In the genomic region with DNA sequence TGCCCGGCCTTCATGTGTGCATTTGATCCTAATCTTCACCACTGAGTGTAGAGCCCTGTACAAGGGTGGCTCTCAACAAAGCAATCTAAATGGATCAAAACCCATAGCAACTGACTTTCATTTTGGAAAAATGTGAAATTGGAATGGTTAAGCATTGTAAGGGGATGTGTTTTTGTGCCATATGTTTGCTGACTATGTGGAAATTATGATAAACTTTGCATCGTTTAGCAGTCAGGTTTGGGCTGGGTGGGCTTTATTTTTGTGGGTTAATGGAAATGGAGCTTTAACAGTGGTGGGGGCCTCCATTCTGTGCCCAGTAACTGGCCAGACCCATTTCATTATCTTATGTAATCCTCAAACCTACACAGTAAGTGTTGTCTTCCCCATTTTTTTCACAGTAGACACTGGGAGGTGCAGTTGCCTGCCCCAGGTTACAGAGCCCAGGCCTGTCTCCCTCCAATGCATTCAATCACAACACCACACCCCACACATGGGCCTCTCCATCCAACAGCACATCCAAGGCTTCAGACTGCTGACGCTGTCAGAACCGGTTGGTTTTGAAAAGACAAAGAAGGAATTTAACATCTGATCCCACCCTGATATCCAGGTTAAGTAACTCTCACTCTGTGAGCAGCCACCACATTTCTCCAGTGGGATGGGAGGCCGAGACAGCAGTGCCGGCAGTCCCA, we compare ENCODE assay signal across 15 cellular contexts.
"Had no signal": no experiment of that assay in that cellular context is flagged by ENCODE, and none has a peak within 500 bp of the region (broad histone marks: within the 10 kb centered on the region; RNA-seq: fewer than 3 reads in every experiment).

No MANE protein-coding gene starts in this region.

- H3K4me3 ChIP-seq: coronary artery, heart right ventricle, left ventricle myocardium inferior, stomach, thoracic aorta, vagina had no signal

- ATAC-seq: effector memory CD8-positive, alpha-beta T cell; heart right ventricle; naive thymus-derived CD4-positive, alpha-beta T cell had no signal

- DNase-seq: caudate nucleus; effector memory CD8-positive, alpha-beta T cell; heart right ventricle; left ventricle myocardium inferior; mammary epithelial cell; naive thymus-derived CD4-positive, alpha-beta T cell; nephron progenitor cell; small intestine; stimulated activated CD4-positive, alpha-beta T cell treated with anti-CD3 and anti-CD28 coated beads, Interleukin-12 subunit alpha, Interleukin-12 subunit beta, amount 100 ng/mL, for 4 hours; stimulated activated naive CD4-positive, alpha-beta T cell; stomach; substantia nigra had no signal

- H3K36me3 ChIP-seq: heart right ventricle, left ventricle myocardium inferior, thoracic aorta, vagina had no signal

- H3K9me3 ChIP-seq: heart right ventricle, left ventricle myocardium inferior, stomach, thoracic aorta, vagina had no signal

- H3K27ac ChIP-seq: coronary artery, heart right ventricle, left ventricle myocardium inferior, stomach, thoracic aorta, vagina had no signal

- H3K27me3 ChIP-seq: stomach, vagina had no signal

- H3K4me1 ChIP-seq: heart right ventricle, left ventricle myocardium inferior, stomach, vagina had no signal
